35 cellular contexts compared by ENCODE assay signal in genomic region chr3:3729261-3729660, GRCh38.
"Had no signal": no experiment of that assay in that cellular context is flagged by ENCODE, and none has a peak within 500 bp of the region (broad histone marks: within the 10 kb centered on the region; RNA-seq: fewer than 3 reads in every experiment).

No MANE protein-coding gene starts in this region.

- H3K4me2 ChIP-seq: KMS-11 had no signal

- H3K27me3 ChIP-seq: MG63 had no signal

- H3K36me3 ChIP-seq: MG63 had no signal

- H3K9me3 ChIP-seq: MG63 had no signal

- H3K9ac ChIP-seq: KMS-11 had no signal

- DNase-seq: Karpas-422, Kasumi-1, KG1, MG63, MM.1S, MV-4-11, NCI-H1048, NCI-H1092, NCI-H1092 treated with DMSO at 0.1 percent for 48 hours, NCI-H1105, NCI-H1105 treated with DMSO at 0.1 percent for 48 hours, NCI-H1417, NCI-H1417 treated with DMSO at 0.1 percent for 48 hours, NCI-H1436, NCI-H1436 treated with DMSO at 0.1 percent for 48 hours, NCI-H146, NCI-H1694, NCI-H1694 treated with DMSO at 0.1 percent for 48 hours, NCI-H187, NCI-H187 treated with DMSO at 0.1 percent for 48 hours, NCI-H1930, NCI-H2029, NCI-H2029 treated with DMSO at 0.1 percent for 48 hours, NCI-H2081, NCI-H2081 treated with DMSO at 0.1 percent for 48 hours, NCI-H2107, NCI-H2171, NCI-H2171 treated with DMSO at 0.1 percent for 48 hours, NCI-H2227 treated with DMSO at 0.1 percent for 48 hours, NCI-H226, NCI-H345, NCI-H446, NCI-H446 treated with DMSO at 0.1 percent for 48 hours, NCI-H510A had no signal

- H3K4me3 ChIP-seq: MG63 had no signal

- H3K27ac ChIP-seq: KMS-11 had no signal
